12 cellular contexts compared by ENCODE assay signal in genomic region chr13:78497702-78498319, GRCh38.
"Had no signal": no experiment of that assay in that cellular context is flagged by ENCODE, and none has a peak within 500 bp of the region (broad histone marks: within the 10 kb centered on the region; RNA-seq: fewer than 3 reads in every experiment).

No MANE protein-coding gene starts in this region.

- H3K27ac ChIP-seq: esophagus muscularis mucosa, pancreas, upper lobe of right lung had no signal

- H3K36me3 ChIP-seq: esophagus muscularis mucosa, pancreas, upper lobe of right lung had no signal

- DNase-seq: activated CD4-positive, alpha-beta memory T cell treated with anti-CD3 and anti-CD28 coated beads for 36 hours; activated gamma-delta T cell; activated T-cell treated with anti-CD3 and anti-CD28 coated beads, Interleukin-2, amount 50 U/mL, for 48 hours; hypothalamus; naive B cell; pancreas; stimulated activated CD4-positive, alpha-beta T cell treated with anti-CD3 and anti-CD28 coated beads, Interleukin-4, amount 100 ng/mL, for 1 hour; stimulated activated CD8-positive, alpha-beta memory T cell treated with anti-CD3 and anti-CD28 coated beads, Interleukin-4, amount 100 ng/mL, for 48 hours; stimulated activated naive CD8-positive, alpha-beta T cell treated with anti-CD3 and anti-CD28 coated beads, Interleukin-15, Interleukin-2, amounts not matched to agents 100 U/mL and 50 U/mL, for 24 hours; upper lobe of right lung had no signal

- H3K4me1 ChIP-seq: esophagus muscularis mucosa, pancreas, upper lobe of right lung had no signal

- H3K27me3 ChIP-seq: esophagus muscularis mucosa, pancreas, upper lobe of right lung had no signal

- ATAC-seq: pancreas; stimulated activated naive CD8-positive, alpha-beta T cell treated with anti-CD3 and anti-CD28 coated beads, Interleukin-15, Interleukin-2, amounts not matched to agents 100 U/mL and 50 U/mL, for 24 hours; upper lobe of right lung had no signal

- H3K9me3 ChIP-seq: esophagus muscularis mucosa, pancreas, upper lobe of right lung had no signal

- H3K4me3 ChIP-seq: esophagus muscularis mucosa, lung, pancreas, upper lobe of right lung had no signal
